Comparison of ENCODE assay signal across 8 cellular contexts in genomic region chr10:61992683-61993629, GRCh38.
A peak's percentile ranks its signal among the peaks of the same experiment; 100 is the strongest.
DNase-seq lines count a peak whose midpoint lies in the region; ATAC-seq, FAIRE-seq and TF ChIP-seq lines count a peak whose summit lies in the region.

No MANE protein-coding gene starts in this region.

- H3K9ac ChIP-seq in BLaER1 treated with 17β-estradiol and CSF1 and Interleukin-3, amounts not matched to agents 10 nM and 100 nM, result peak overlapping the region; percentile 28 to 91 (median 59); a peak in 20 of 22 replicates

- H3K4me2 ChIP-seq in BLaER1 treated with 17β-estradiol and CSF1 and Interleukin-3, amounts not matched to agents 10 nM and 100 nM, result peak overlapping the region; percentile 31 to 81 (median 62)

- peaks cover 43 to 88% (median 70%) of the 10 kb centered on the region in 11 experiments for H3K36me3 ChIP-seq in BLaER1 treated with 17β-estradiol and CSF1 and Interleukin-3, amounts not matched to agents 10 nM and 100 nM

- H3K27ac ChIP-seq in BLaER1 treated with 17β-estradiol and CSF1 and Interleukin-3, amounts not matched to agents 10 nM and 100 nM, result peak overlapping the region; percentile 70 to 99 (median 82)

- FAIRE-seq in H54 (lab: Jason Lieb, UNC), result peak; percentile 86

- peaks cover 35 to 95% (median 52%) of the 10 kb centered on the region in 10 experiments for H3K4me1 ChIP-seq in BLaER1 treated with 17β-estradiol and CSF1 and Interleukin-3, amounts not matched to agents 10 nM and 100 nM

- H4K20me1 ChIP-seq in BLaER1 treated with 17β-estradiol and CSF1 and Interleukin-3, amounts not matched to agents 10 nM and 100 nM, result peaks cover 0 to 6% (median 0%) of the 10 kb centered on the region in 11 experiments; a peak in 2 of 22 replicates

- intact Hi-C loops in left ventricle myocardium superior (cut with micrococcal nuclease), result no loop called here

- no peaks in the 10 kb centered on the region for H3K27me3 ChIP-seq in BLaER1 treated with 17β-estradiol and CSF1 and Interleukin-3, amounts not matched to agents 10 nM and 100 nM

- H3K4me3 ChIP-seq in BLaER1 treated with 17β-estradiol and CSF1 and Interleukin-3, amounts not matched to agents 10 nM and 100 nM, result no peak overlapping the region; a peak in 2 of 20 replicates

- ATAC-seq in left ventricle myocardium superior, result peak; percentile 94

- H3K9me3 ChIP-seq in BLaER1 treated with 17β-estradiol and CSF1 and Interleukin-3, amounts not matched to agents 10 nM and 100 nM (replicated peaks in 1 of 11), result peaks cover 0 to 11% (median under 1%) of the 10 kb centered on the region in 11 experiments; a peak in 6 of 22 replicates

- DNase-seq in H54 (ENCODE audit: insufficient read length, low spot score) (no peak), NOMO-1 treated with DMSO at 0.1 percent for 48 hours (lab: John Stamatoyannopoulos, UW; ENCODE audit: unreplicated experiment) (peak; percentile 93), left ventricle myocardium superior (no peak), OCI-M2 (lab: John Stamatoyannopoulos, UW; ENCODE audit: unreplicated experiment) (no peak), NCI-H128 (lab: John Stamatoyannopoulos, UW; ENCODE audit: unreplicated experiment) (no peak)
- DNase-seq in activated naive CD4-positive, alpha-beta T cell treated with Interleukin-2 at 50 U/mL for 16 hours, result peak; percentile 65
- peak; percentile 49 for DNase-seq in stimulated activated CD4-positive, alpha-beta T cell treated with anti-CD3 and anti-CD28 coated beads, Interleukin-2, amount 100 ng/mL, for 4 hours (ENCODE audit: low read depth)

- TF ChIP-seq POLR2A in H54 (IDR thresholded peaks at IDR 0.05; ENCODE audit: low read depth, low read length), result no peak

Comparison
In these comparisons a context has a peak if more than half of its experiments do, and no peak if none do; other contexts are left out.
1. DNase-seq: peak in NOMO-1 treated with DMSO at 0.1 percent for 48 hours (single experiment), activated naive CD4-positive, alpha-beta T cell treated with Interleukin-2 at 50 U/mL for 16 hours (single experiment) and stimulated activated CD4-positive, alpha-beta T cell treated with anti-CD3 and anti-CD28 coated beads, Interleukin-2, amount 100 ng/mL, for 4 hours (single experiment); none in H54 (single experiment), left ventricle myocardium superior (single experiment), OCI-M2 (single experiment) and NCI-H128 (single experiment).